22 cellular contexts compared by ENCODE assay signal in the genomic region with DNA sequence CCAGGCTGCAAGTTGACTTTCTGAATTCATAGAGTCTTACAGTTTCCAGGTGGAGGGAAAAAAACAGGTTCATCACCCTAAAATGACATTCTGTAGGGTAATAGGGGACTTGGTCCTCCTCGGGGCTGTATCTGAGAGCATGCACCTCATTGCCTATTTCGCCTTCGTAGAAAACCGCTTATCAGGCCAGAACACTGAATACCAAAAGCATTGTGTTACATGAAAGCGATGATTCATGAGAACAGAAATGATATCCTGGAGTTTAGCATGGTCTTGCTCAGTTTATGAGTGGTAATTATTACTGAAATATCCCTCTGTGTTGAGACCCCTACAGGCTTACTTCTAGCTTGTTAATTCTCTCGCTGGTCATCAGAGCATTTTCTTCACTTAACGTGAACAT.
DNase-seq lines count a peak whose midpoint lies in the region; ATAC-seq and TF ChIP-seq lines count a peak whose summit lies in the region.
"Had no signal": no experiment of that assay in that cellular context is flagged by ENCODE, and none has a peak within 500 bp of the region (broad histone marks: within the 10 kb centered on the region; RNA-seq: fewer than 3 reads in every experiment).

No MANE protein-coding gene starts in this region.

- peaks cover 1% of the 10 kb centered on the region for H3K36me3 Mint-ChIP-seq in chondrocyte (ENCODE audit: low read depth)
- H3K36me3 Mint-ChIP-seq: naive thymus-derived CD8-positive, alpha-beta T cell had no signal

- H3K4me3 Mint-ChIP-seq in chondrocyte (ENCODE audit: unreplicated experiment) = no peak overlapping the region
- H3K4me3 Mint-ChIP-seq: endodermal cell; H9; naive thymus-derived CD8-positive, alpha-beta T cell; T-helper 17 cell had no signal

- H3K4me1 Mint-ChIP-seq in chondrocyte (ENCODE audit: low read depth) = peaks cover 48% of the 10 kb centered on the region
- H3K4me1 Mint-ChIP-seq: naive thymus-derived CD8-positive, alpha-beta T cell; T-helper 17 cell had no signal

- peak overlapping the region; percentile 63 to 86 for H3K27ac ChIP-seq in thoracic aorta
- H3K27ac ChIP-seq: skin epidermis, thyroid gland had no signal

- H3K9me3 ChIP-seq in thoracic aorta = no peaks in the 10 kb centered on the region
- H3K9me3 ChIP-seq: Peyer's patch, thyroid gland had no signal

- DNase-seq in M059J (ENCODE audit: low read depth) (peak; percentile 62), chondrocyte (ENCODE audit: low spot score) (no peak), iris pigment epithelial cell (ENCODE audit: low read depth) (peak; percentile 12), thoracic aorta (ENCODE audit: low spot score) (no peak)
- no peak for DNase-seq in activated CD8-positive, alpha-beta memory T cell treated with anti-CD3 and anti-CD28 coated beads for 24 hours
- DNase-seq: endodermal cell; H9; hypothalamus; islet precursor cell; mesendoderm; naive thymus-derived CD8-positive, alpha-beta T cell; NCI-H1048; NCI-H187 treated with DMSO at 0.1 percent for 48 hours; NCI-H446; Peyer's patch; posterior cingulate gyrus; stimulated activated naive CD4-positive, alpha-beta T cell; T-helper 17 cell; thyroid gland had no signal

- H3K36me3 ChIP-seq in thoracic aorta = peaks cover 6% of the 10 kb centered on the region
- H3K36me3 ChIP-seq: Peyer's patch, thyroid gland had no signal

- no peak for TF ChIP-seq CTCF in chondrocyte (IDR thresholded peaks at IDR 0.05)
- TF ChIP-seq CTCF in thoracic aorta (IDR thresholded peaks at IDR 0.05) = no peak

- H3K4me1 ChIP-seq in thoracic aorta (ENCODE audit: control insufficient read depth in 1 of 2, low read depth in 2 of 2) = peaks cover 9 to 50% of the 10 kb centered on the region in 2 donors

- no peaks in the 10 kb centered on the region for H3K27me3 Mint-ChIP-seq in chondrocyte (ENCODE audit: low read depth)
- H3K27me3 Mint-ChIP-seq: T-helper 17 cell had no signal

- H3K27ac Mint-ChIP-seq in chondrocyte (ENCODE audit: unreplicated experiment) = peak overlapping the region; percentile 33
- H3K27ac Mint-ChIP-seq: endodermal cell; H9; naive thymus-derived CD8-positive, alpha-beta T cell; T-helper 17 cell had no signal

- no peak for ATAC-seq in thoracic aorta (ENCODE audit: insufficient number of reproducible peaks, low FRiP score, low read depth)
- no peak for ATAC-seq in GM18868 (IDR thresholded peaks at IDR 0.05; ENCODE audit: unreplicated experiment)
- ATAC-seq in GM21381 (IDR thresholded peaks at IDR 0.05; ENCODE audit: unreplicated experiment) = no peak
- ATAC-seq: naive thymus-derived CD8-positive, alpha-beta T cell; T-helper 17 cell had no signal

- no peaks in the 10 kb centered on the region for H3K9me3 Mint-ChIP-seq in chondrocyte (ENCODE audit: low read depth)
- H3K9me3 Mint-ChIP-seq: endodermal cell, H9 had no signal

- no peaks in the 10 kb centered on the region for H3K27me3 ChIP-seq in thoracic aorta (replicated peaks; ENCODE audit: insufficient read depth)
- H3K27me3 ChIP-seq: Peyer's patch, thyroid gland had no signal

- H3K4me3 ChIP-seq in thoracic aorta = no peak overlapping the region
- H3K4me3 ChIP-seq: Peyer's patch, skin epidermis, thyroid gland had no signal

Comparison
In these comparisons a context has a peak if more than half of its experiments do, and no peak if none do; other contexts are left out.
1. DNase-seq: peak in M059J (single experiment) and iris pigment epithelial cell (single experiment); none in chondrocyte (single experiment), thoracic aorta (single experiment) and activated CD8-positive, alpha-beta memory T cell treated with anti-CD3 and anti-CD28 coated beads for 24 hours (single experiment).